17 cellular contexts compared by ENCODE assay signal in genomic region chr12:28777603-28778365, GRCh38.
DNase-seq lines count a peak whose midpoint lies in the region; ATAC-seq and TF ChIP-seq lines count a peak whose summit lies in the region.
"Had no signal": no experiment of that assay in that cellular context is flagged by ENCODE, and none has a peak within 500 bp of the region (broad histone marks: within the 10 kb centered on the region; RNA-seq: fewer than 3 reads in every experiment).

No MANE protein-coding gene starts in this region.

- peak overlapping the region; percentile 26; the same call in 1 of the 2 replicates for H3K4me3 Mint-ChIP-seq in HFFc6
- peak overlapping the region; percentile 21 for H3K4me3 Mint-ChIP-seq in natural killer cell treated with Interleukin-12 subunit alpha and Interleukin-12 subunit beta and Interleukin-15 and Interleukin-18, amount 100 ng/mL, for 72 hours
- H3K4me3 Mint-ChIP-seq: CD4-positive, CD25-positive, alpha-beta regulatory T cell; T-helper 1 cell treated with Interleukin-12 subunit alpha and Interleukin-12 subunit beta and Interleukin-4 antibody, amounts not matched to agents 30 μg/mL and 1 μg/mL, for 36 hours had no signal

- H4K20me1 ChIP-seq in OCI-LY3 (ENCODE audit: insufficient read depth, low read length) = no peaks in the 10 kb centered on the region

- H3K36me3 Mint-ChIP-seq in HFFc6 (ENCODE audit: low read depth) = no peaks in the 10 kb centered on the region
- no peaks in the 10 kb centered on the region for H3K36me3 Mint-ChIP-seq in natural killer cell treated with Interleukin-12 subunit alpha and Interleukin-12 subunit beta and Interleukin-15 and Interleukin-18, amount 100 ng/mL, for 72 hours
- H3K36me3 Mint-ChIP-seq: CD4-positive, CD25-positive, alpha-beta regulatory T cell had no signal

- H3K9me3 Mint-ChIP-seq in HFFc6 = no peaks in the 10 kb centered on the region; the same call in 1 of the 2 replicates
- H3K9me3 Mint-ChIP-seq in natural killer cell treated with Interleukin-12 subunit alpha and Interleukin-12 subunit beta and Interleukin-15 and Interleukin-18, amount 100 ng/mL, for 72 hours = peaks cover 2% of the 10 kb centered on the region
- H3K9me3 Mint-ChIP-seq: T-helper 1 cell treated with Interleukin-12 subunit alpha and Interleukin-12 subunit beta and Interleukin-4 antibody, amounts not matched to agents 30 μg/mL and 1 μg/mL, for 36 hours had no signal

- peak overlapping the region; percentile 30; the same call in 1 of the 2 replicates for H3K4me2 ChIP-seq in OCI-LY3 (ENCODE audit: low read length)

- H3K27me3 ChIP-seq in OCI-LY3 (ENCODE audit: low read depth, low read length) = no peaks in the 10 kb centered on the region
- H3K27me3 ChIP-seq: MG63 had no signal

- TF ChIP-seq CTCF in HFFc6 (IDR thresholded peaks at IDR 0.05) (no peak), OCI-LY3 (IDR thresholded peaks at IDR 0.05; ENCODE audit: low read depth, low read length) (no peak)

- H3K79me2 ChIP-seq in OCI-LY3 (ENCODE audit: low read length) = no peaks in the 10 kb centered on the region

- H3K9me3 ChIP-seq in OCI-LY3 (ENCODE audit: insufficient read depth, low read length) = no peaks in the 10 kb centered on the region
- H3K9me3 ChIP-seq: Caco-2, MG63 had no signal

- H3K27ac ChIP-seq in OCI-LY3 (ENCODE audit: low read length) = no peak overlapping the region

- no peaks in the 10 kb centered on the region for H3K36me3 ChIP-seq in OCI-LY3 (replicated peaks; ENCODE audit: low read depth, low read length)
- H3K36me3 ChIP-seq: MG63 had no signal

- no peak overlapping the region for H3K9ac ChIP-seq in OCI-LY3 (ENCODE audit: low read length)

- H3K4me1 Mint-ChIP-seq in HFFc6 (ENCODE audit: low read depth) = no peaks in the 10 kb centered on the region
- peaks cover 0 to 6% of the 10 kb centered on the region in 2 donors for H3K4me1 Mint-ChIP-seq in natural killer cell treated with Interleukin-12 subunit alpha and Interleukin-12 subunit beta and Interleukin-15 and Interleukin-18, amount 100 ng/mL, for 72 hours (ENCODE audit: low read depth in 2 of 2)

- H3K27ac Mint-ChIP-seq in HFFc6 = no peak overlapping the region
- peak overlapping the region in 1 of 2 donors; percentile 21 for H3K27ac Mint-ChIP-seq in natural killer cell treated with Interleukin-12 subunit alpha and Interleukin-12 subunit beta and Interleukin-15 and Interleukin-18, amount 100 ng/mL, for 72 hours
- H3K27ac Mint-ChIP-seq: CD4-positive, CD25-positive, alpha-beta regulatory T cell; T-helper 1 cell treated with Interleukin-12 subunit alpha and Interleukin-12 subunit beta and Interleukin-4 antibody, amounts not matched to agents 30 μg/mL and 1 μg/mL, for 36 hours had no signal

- DNase-seq in HFFc6 (no peak), left lobe of liver (ENCODE audit: low spot score) (no peak), middle frontal gyrus (ENCODE audit: extremely low spot score, low spot score) (no peak)
- DNase-seq in natural killer cell treated with Interleukin-12 subunit alpha and Interleukin-12 subunit beta and Interleukin-15 and Interleukin-18, amount 100 ng/mL, for 72 hours (ENCODE audit: low spot score) = no peak
- DNase-seq: Caco-2; CD4-positive, CD25-positive, alpha-beta regulatory T cell; DMS53; MG63; NCI-H1092 treated with DMSO at 0.1 percent for 48 hours; NCI-H1694; NCI-H69; RPMI8226; SIG-M5 had no signal

- H3K4me1 ChIP-seq in OCI-LY3 (ENCODE audit: low read length) = peaks cover 8% of the 10 kb centered on the region
- H3K4me1 ChIP-seq: Caco-2 had no signal

- no peak overlapping the region for H3K4me3 ChIP-seq in OCI-LY3 (ENCODE audit: low read length)
- H3K4me3 ChIP-seq: MG63 had no signal

- H3K27me3 Mint-ChIP-seq in HFFc6 (ENCODE audit: insufficient read depth) = peaks cover 1% of the 10 kb centered on the region; the same call in 1 of the 2 replicates
- no peaks in the 10 kb centered on the region for H3K27me3 Mint-ChIP-seq in natural killer cell treated with Interleukin-12 subunit alpha and Interleukin-12 subunit beta and Interleukin-15 and Interleukin-18, amount 100 ng/mL, for 72 hours

- peak; percentile 73 for ATAC-seq in HG03432 (IDR thresholded peaks at IDR 0.05; ENCODE audit: unreplicated experiment)
- peak in 1 of 2 donors; percentile 59 for ATAC-seq in natural killer cell treated with Interleukin-12 subunit alpha and Interleukin-12 subunit beta and Interleukin-15 and Interleukin-18, amount 100 ng/mL, for 72 hours
- ATAC-seq in left lobe of liver = no peak
- no peak for ATAC-seq in HG02610 (IDR thresholded peaks at IDR 0.05; ENCODE audit: unreplicated experiment)

- H2AFZ ChIP-seq in OCI-LY3 (ENCODE audit: low read depth, low read length) = peak overlapping the region; percentile 48; the same call in 1 of the 2 replicates
